24 cellular contexts compared by ENCODE assay signal in genomic region chr2:56325661-56326345, GRCh38.
A peak's percentile ranks its signal among the peaks of the same experiment; 100 is the strongest.
DNase-seq lines count a peak whose midpoint lies in the region; ATAC-seq, FAIRE-seq and TF ChIP-seq lines count a peak whose summit lies in the region.
"Had no signal": no experiment of that assay in that cellular context is flagged by ENCODE, and none has a peak within 500 bp of the region (broad histone marks: within the 10 kb centered on the region; RNA-seq: fewer than 3 reads in every experiment).

No MANE protein-coding gene starts in this region.

- no peaks in the 10 kb centered on the region for H3K23me2 ChIP-seq in H1 (ENCODE audit: low read depth, low read length)

- no peak overlapping the region for H3K4me3 ChIP-seq in heart right ventricle
- no peak overlapping the region for H3K4me3 ChIP-seq in right atrium auricular region
- no peak overlapping the region for H3K4me3 ChIP-seq in MM.1S (ENCODE audit: low read length)
- no peak overlapping the region for H3K4me3 ChIP-seq in H1 (ENCODE audit: extremely low read depth in 1 of 4, insufficient read depth in 2 of 4, low read depth in 3 of 4, low read length in 4 of 4)
- H3K4me3 ChIP-seq: BLaER1 treated with 17β-estradiol and CSF1 and Interleukin-3, amounts not matched to agents 10 nM and 100 nM; MG63; Peyer's patch; SJSA1 had no signal

- H3K4me2 ChIP-seq in MM.1S (ENCODE audit: low read depth, low read length) (no peak overlapping the region), H1 (ENCODE audit: insufficient read depth in 1 of 2, low read depth in 2 of 2, low read length in 2 of 2) (no peak overlapping the region)
- H3K4me2 ChIP-seq: BLaER1 treated with 17β-estradiol and CSF1 and Interleukin-3, amounts not matched to agents 10 nM and 100 nM had no signal

- ATAC-seq in heart right ventricle, result peak in 3 of 8 donors; percentile 57 to 73 (median 57)

- H2AK5ac ChIP-seq in H1 (ENCODE audit: low read depth, low read length), result no peak overlapping the region

- H3K14ac ChIP-seq in H1 (ENCODE audit: insufficient read length), result no peak overlapping the region

- no peaks in the 10 kb centered on the region for H3K79me1 ChIP-seq in H1 (ENCODE audit: low read depth, low read length)

- no peak overlapping the region for H3K18ac ChIP-seq in H1 (ENCODE audit: extremely low read depth, low read length)

- H3K9me2 ChIP-seq in MM.1S (replicated peaks; ENCODE audit: insufficient read depth, low read length), result no peaks in the 10 kb centered on the region

- no peak overlapping the region for H2BK20ac ChIP-seq in H1 (ENCODE audit: low read length)

- no peak overlapping the region for H3K23ac ChIP-seq in H1 (ENCODE audit: insufficient read length)

- H3K36me3 ChIP-seq in heart right ventricle (no peaks in the 10 kb centered on the region), right atrium auricular region (no peaks in the 10 kb centered on the region), MM.1S (replicated peaks; ENCODE audit: insufficient read depth, low read length) (no peaks in the 10 kb centered on the region), H1 (ENCODE audit: control insufficient read depth in 2 of 4, insufficient read depth in 4 of 4, low read length in 3 of 4) (no peaks in the 10 kb centered on the region)
- H3K36me3 ChIP-seq: BLaER1 treated with 17β-estradiol and CSF1 and Interleukin-3, amounts not matched to agents 10 nM and 100 nM; MG63; Peyer's patch; SJSA1 had no signal

- POLR2A ChIA-PET in H1 (lab: Charles Lee; ENCODE audit: partially characterized antibody), result no interaction called here

- H3F3A ChIP-seq in MM.1S (ENCODE audit: insufficient read depth, low read length), result no peaks in the 10 kb centered on the region

- H3K79me2 ChIP-seq in MM.1S (ENCODE audit: low read length) (no peaks in the 10 kb centered on the region), H1 (ENCODE audit: control insufficient read depth in 1 of 2, insufficient read depth in 2 of 2, low read length in 2 of 2) (no peaks in the 10 kb centered on the region)

- peaks cover 0 to 35% (median 20%) of the 10 kb centered on the region in 9 donors for H3K4me1 ChIP-seq in heart right ventricle
- H3K4me1 ChIP-seq in right atrium auricular region, result peaks cover 0 to 10% of the 10 kb centered on the region in 2 donors
- no peaks in the 10 kb centered on the region for H3K4me1 ChIP-seq in MM.1S (ENCODE audit: low read length)
- H3K4me1 ChIP-seq in H1 (replicated peaks in 1 of 4; ENCODE audit: control insufficient read depth in 3 of 4, insufficient read depth in 4 of 4, low read length in 3 of 4), result no peaks in the 10 kb centered on the region
- H3K4me1 ChIP-seq: BLaER1 treated with 17β-estradiol and CSF1 and Interleukin-3, amounts not matched to agents 10 nM and 100 nM; Peyer's patch; SJSA1 had no signal

- no peak overlapping the region for H3K4ac ChIP-seq in H1 (replicated peaks; ENCODE audit: insufficient read length, low read depth, low read length)

- TF ChIP-seq RAD21 in H1 (IDR thresholded peaks at IDR 0.05 in 1 of 2, conservative IDR thresholded peaks at IDR 0.05 in 1 of 2; ENCODE audit: low read depth in 2 of 2, low read length in 2 of 2), result no peak

- H4K91ac ChIP-seq in H1 (replicated peaks; ENCODE audit: insufficient read length, low read length), result no peak overlapping the region

- H2BK5ac ChIP-seq in H1 (ENCODE audit: low read depth, low read length), result no peak overlapping the region

- no peak overlapping the region for H4K8ac ChIP-seq in H1 (ENCODE audit: extremely low read depth, insufficient read depth, low read length)

- H3K9ac ChIP-seq in MM.1S (ENCODE audit: low read length), result no peak overlapping the region
- H3K9ac ChIP-seq in H1 (replicated peaks in 1 of 4; ENCODE audit: extremely low read depth in 1 of 4, low read depth in 3 of 4, low read length in 3 of 4), result no peak overlapping the region
- H3K9ac ChIP-seq: BLaER1 treated with 17β-estradiol and CSF1 and Interleukin-3, amounts not matched to agents 10 nM and 100 nM had no signal

- DNase-seq in heart right ventricle, result no peak
- no peak for DNase-seq in right atrium auricular region (ENCODE audit: low spot score)
- DNase-seq in MM.1S, result peak; percentile 7
- DNase-seq in H1 (ENCODE audit: low read depth in 1 of 2, low spot score in 2 of 2), result no peak
- no peak for DNase-seq in hippocampal formation (lab: John Stamatoyannopoulos, UW)
- no peak for DNase-seq in effector CD4-positive, alpha-beta T cell
- DNase-seq in D341Med (ENCODE audit: low spot score), result no peak
- DNase-seq: CD4-positive, alpha-beta memory T cell; DMS153; GOT3; Kasumi-1; MG63; NCI-H1048; NCI-H1417 treated with DMSO at 0.1 percent for 48 hours; NCI-H187 treated with DMSO at 0.1 percent for 48 hours; NCI-H2107; NCI-H226; NCI-H510A treated with DMSO at 0.1 percent for 48 hours; NCI-H748 treated with DMSO at 0.1 percent for 48 hours; Peyer's patch had no signal

- H3K9me3 ChIP-seq in heart right ventricle (peaks cover 0 to 11% (median 0%) of the 10 kb centered on the region in 11 donors), right atrium auricular region (peaks cover 0 to 5% of the 10 kb centered on the region in 2 donors), MM.1S (replicated peaks; ENCODE audit: insufficient read depth, low read length) (no peaks in the 10 kb centered on the region), H1 (ENCODE audit: insufficient read depth in 2 of 2, low read depth in 1 of 2, low read length in 1 of 2) (no peaks in the 10 kb centered on the region)
- H3K9me3 ChIP-seq: BLaER1 treated with 17β-estradiol and CSF1 and Interleukin-3, amounts not matched to agents 10 nM and 100 nM; MG63; Peyer's patch; SJSA1 had no signal

- H2BK12ac ChIP-seq in H1 (ENCODE audit: low read depth, low read length), result no peak overlapping the region

- no peak for TF ChIP-seq EP300 in H1 (IDR thresholded peaks at IDR 0.05; ENCODE audit: borderline replicate concordance in 1 of 2, low read depth in 2 of 2, low read length in 2 of 2)

- H2AFZ ChIP-seq in MM.1S (ENCODE audit: low read length), result no peak overlapping the region
- no peak overlapping the region for H2AFZ ChIP-seq in H1 (ENCODE audit: low read length)

- CTCF ChIA-PET in H1 (lab: Charles Lee; ENCODE audit: partially characterized antibody), result no interaction called here

- no peak for TF ChIP-seq CTCF in heart right ventricle (IDR thresholded peaks at IDR 0.05)
- TF ChIP-seq CTCF in right atrium auricular region (IDR thresholded peaks at IDR 0.05), result no peak
- no peak for TF ChIP-seq CTCF in MM.1S (IDR thresholded peaks at IDR 0.05; ENCODE audit: low read length)
- no peak for TF ChIP-seq CTCF in H1 (IDR thresholded peaks at IDR 0.05; ENCODE audit: control extremely low read depth in 1 of 3, insufficient read depth in 1 of 3, low read depth in 1 of 3, low read length in 3 of 3)

- H4K20me1 ChIP-seq in MM.1S (ENCODE audit: insufficient read depth, low read length) (no peaks in the 10 kb centered on the region), H1 (replicated peaks in 1 of 2; ENCODE audit: control insufficient read depth in 1 of 2, insufficient read depth in 2 of 2, low read length in 2 of 2) (no peaks in the 10 kb centered on the region)
- H4K20me1 ChIP-seq: BLaER1 treated with 17β-estradiol and CSF1 and Interleukin-3, amounts not matched to agents 10 nM and 100 nM had no signal

- FAIRE-seq in H1 (lab: Jason Lieb, UNC), result peak; percentile 62
- FAIRE-seq: G401.6, GM12892 had no signal

- 28 to 33% methylated on average over 3 of the region's 3 CpGs for WGBS in heart right ventricle, 2 donors
- WGBS in H1 (ENCODE audit: extremely low coverage in 1 of 2, insufficient coverage in 1 of 2, insufficient read length in 1 of 2, insufficient replicate concordance in 2 of 2, low coverage in 1 of 2, low lambda C conversion rate in 2 of 2, missing lambda C conversion rate in 1 of 2), 2 experiments, result 91% methylated on average over 3 of the region's 3 CpGs; no CpG with 5 or more reads in 1 of the 2 experiments

- H4K5ac ChIP-seq in H1 (ENCODE audit: insufficient read length, low read depth, low read length), result no peak overlapping the region

- intact Hi-C loops in heart right ventricle (cut with DNase I), result no loop called here

- H3K27ac ChIP-seq in heart right ventricle, result peak overlapping the region in 7 of 10 donors; percentile 32 to 61 (median 55)
- H3K27ac ChIP-seq in right atrium auricular region, result peak overlapping the region in 1 of 2 donors; percentile 54
- no peak overlapping the region for H3K27ac ChIP-seq in MM.1S (ENCODE audit: low read length)
- no peak overlapping the region for H3K27ac ChIP-seq in H1 (ENCODE audit: low read depth, low read length)
- H3K27ac ChIP-seq: BLaER1 treated with 17β-estradiol and CSF1 and Interleukin-3, amounts not matched to agents 10 nM and 100 nM; Peyer's patch; SJSA1 had no signal

- no peak for TF ChIP-seq POLR2A in H1 (IDR thresholded peaks at IDR 0.05; ENCODE audit: control extremely low read depth in 1 of 2, low read depth in 2 of 2, low read length in 2 of 2)

- no peak overlapping the region for H2BK120ac ChIP-seq in H1 (replicated peaks; ENCODE audit: low read depth, low read length)

- H2BK15ac ChIP-seq in H1 (ENCODE audit: low read length), result no peak overlapping the region

- H3K27me3 ChIP-seq in heart right ventricle, result no peaks in the 10 kb centered on the region
- no peaks in the 10 kb centered on the region for H3K27me3 ChIP-seq in right atrium auricular region
- no peaks in the 10 kb centered on the region for H3K27me3 ChIP-seq in MM.1S (replicated peaks; ENCODE audit: insufficient read depth, low read length)
- H3K27me3 ChIP-seq in H1 (replicated peaks in 1 of 4; ENCODE audit: control insufficient read depth in 3 of 4, extremely low read depth in 1 of 4, insufficient read depth in 3 of 4, low read length in 3 of 4), result no peaks in the 10 kb centered on the region
- H3K27me3 ChIP-seq: BLaER1 treated with 17β-estradiol and CSF1 and Interleukin-3, amounts not matched to agents 10 nM and 100 nM; MG63; Peyer's patch; SJSA1 had no signal

- no peak overlapping the region for H3K56ac ChIP-seq in H1 (replicated peaks; ENCODE audit: insufficient read length, low read depth, low read length)

TF ChIP-seq in H1, 55 proteins besides CTCF, POLR2A, EP300 and RAD21:
- TF ChIP-seq EZH2 (IDR thresholded peaks at IDR 0.05; ENCODE audit: low read depth, low read length, severe bottlenecking) (no peak), HDAC6 (IDR thresholded peaks at IDR 0.05; ENCODE audit: low read depth, low read length) (no peak), SUZ12 (IDR thresholded peaks at IDR 0.05; ENCODE audit: low read length) (no peak), GTF2F1 (IDR thresholded peaks at IDR 0.05; ENCODE audit: borderline replicate concordance, low read depth, low read length) (no peak), MAFK (IDR thresholded peaks at IDR 0.05; ENCODE audit: low read depth, low read length) (no peak), TBP (IDR thresholded peaks at IDR 0.05; ENCODE audit: low read depth, low read length) (no peak)

Comparison
In these comparisons a context has a peak if more than half of its experiments do, and no peak if none do; other contexts are left out.
1. H3K27ac ChIP-seq: peak in heart right ventricle (7 of 10); none in MM.1S (single experiment) and H1 (single experiment).